ENCODE assay signal across 8 cellular contexts in the genomic region with DNA sequence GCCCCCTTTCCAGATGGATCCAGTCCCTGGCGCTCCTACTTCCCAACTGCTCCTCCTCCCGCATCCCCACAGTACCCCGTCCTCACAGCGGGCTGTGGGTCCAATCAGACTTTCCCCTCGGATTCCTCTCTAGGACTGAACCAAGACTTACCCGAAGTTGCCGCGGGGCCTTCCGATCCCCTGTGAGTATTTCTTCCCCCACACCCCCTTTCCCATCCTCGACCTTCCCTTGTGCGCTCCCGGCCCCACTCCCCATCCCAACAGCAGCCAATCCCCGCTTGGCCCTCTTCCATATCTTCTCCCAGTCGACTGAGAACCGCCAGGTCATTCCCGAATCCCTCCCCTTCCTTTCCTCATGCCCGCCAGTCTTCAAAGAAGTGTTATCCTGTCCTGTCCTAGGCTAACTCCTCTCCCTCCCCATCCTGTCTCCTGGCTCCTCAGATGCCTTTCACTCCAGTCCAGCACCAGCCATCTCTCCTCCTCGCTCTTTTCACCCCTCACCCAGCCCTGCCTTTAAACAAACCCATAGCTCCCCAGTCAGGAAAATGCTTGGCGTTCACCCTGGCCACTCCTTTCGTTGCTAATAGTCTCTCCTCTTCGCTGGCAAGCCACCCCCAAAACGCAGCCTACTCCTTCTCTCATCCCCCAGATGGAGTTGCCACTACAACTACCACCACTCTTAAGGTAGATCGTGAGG. TPM values are rescaled to one million over a fixed set of nuclear protein-coding genes. Genes with fewer than 3 reads are reported as not detected.
DNase-seq lines count a peak whose midpoint lies in the region; ATAC-seq, FAIRE-seq and TF ChIP-seq lines count a peak whose summit lies in the region.

No MANE protein-coding gene starts in this region.

- H3K9me3 Mint-ChIP-seq in astrocyte (ENCODE audit: unreplicated experiment) = no peaks in the 10 kb centered on the region

- no peaks in the 10 kb centered on the region for H3K9me3 ChIP-seq in DOHH2 (ENCODE audit: control insufficient read depth, insufficient read depth, low read length)
- H3K9me3 ChIP-seq in KOPT-K1 (ENCODE audit: insufficient read depth, low read length, poor library complexity, severe bottlenecking) = no peaks in the 10 kb centered on the region
- H3K9me3 ChIP-seq in astrocyte (ENCODE audit: insufficient read depth, low read depth, low read length) = no peaks in the 10 kb centered on the region
- no peaks in the 10 kb centered on the region for H3K9me3 ChIP-seq in iPS-15b (ENCODE audit: control insufficient read depth, insufficient read depth, low read length)

- H3K4me3 ChIP-seq in DOHH2 (ENCODE audit: low read length) = peak overlapping the region; percentile 90
- H3K4me3 ChIP-seq in astrocyte (ENCODE audit: insufficient read depth, low read depth, low read length) = peak overlapping the region; percentile 92
- peak overlapping the region; percentile 99 for H3K4me3 ChIP-seq in iPS-15b (ENCODE audit: low read depth, low read length)
- peak overlapping the region; percentile 52 to 93 (median 89) for H3K4me3 ChIP-seq in skin epidermis

- H3K27me3 ChIP-seq in DOHH2 (ENCODE audit: control insufficient read depth, low read length) (no peaks in the 10 kb centered on the region), astrocyte (ENCODE audit: insufficient read depth, low read length) (no peaks in the 10 kb centered on the region), iPS-15b (ENCODE audit: control insufficient read depth, insufficient read depth, low read length) (no peaks in the 10 kb centered on the region)

- H3K27ac Mint-ChIP-seq in astrocyte (ENCODE audit: unreplicated experiment) = peak overlapping the region; percentile 97

- no peak for FAIRE-seq in astrocyte (lab: Jason Lieb, UNC)

- H3K4me1 ChIP-seq in DOHH2 (ENCODE audit: control insufficient read depth, low read length) = peaks cover 15% of the 10 kb centered on the region
- H3K4me1 ChIP-seq in astrocyte (ENCODE audit: insufficient read depth, low read length) = peaks cover 15% of the 10 kb centered on the region
- no peaks in the 10 kb centered on the region for H3K4me1 ChIP-seq in iPS-15b (ENCODE audit: control insufficient read depth, insufficient read depth, low read length)

- no peaks in the 10 kb centered on the region for H4K20me1 ChIP-seq in DOHH2 (ENCODE audit: control insufficient read depth, insufficient read depth, low read depth, low read length)
- peaks cover 27% of the 10 kb centered on the region for H4K20me1 ChIP-seq in astrocyte (ENCODE audit: insufficient read depth, low read length)

- H3K36me3 ChIP-seq in DOHH2 (ENCODE audit: control insufficient read depth, low read length) = peaks cover 5% of the 10 kb centered on the region
- H3K36me3 ChIP-seq in KOPT-K1 (ENCODE audit: insufficient read depth, low read length) = 0 out of 2 replicates have a peak, but pooled peaks cover 5% of the 10 kb centered on the region
- H3K36me3 ChIP-seq in astrocyte (ENCODE audit: insufficient read depth, low read length) = peaks cover 15% of the 10 kb centered on the region
- peaks cover 6% of the 10 kb centered on the region for H3K36me3 ChIP-seq in iPS-15b (ENCODE audit: control insufficient read depth, insufficient read depth, low read length)

- DNase-seq in astrocyte (ENCODE audit: low read depth) (peak; percentile 36), GM10266 (ENCODE audit: extremely low spot score) (no peak)

- peak overlapping the region; percentile 79 for H2AFZ ChIP-seq in astrocyte (ENCODE audit: low read depth, low read length)

- peak overlapping the region; percentile 78 for H3K4me2 ChIP-seq in DOHH2 (ENCODE audit: low read length)
- H3K4me2 ChIP-seq in astrocyte (ENCODE audit: low read length) = peak overlapping the region; percentile 99

- ATAC-seq in GM21825 (IDR thresholded peaks at IDR 0.05; ENCODE audit: unreplicated experiment) = no peak
- ATAC-seq in HG03571 (IDR thresholded peaks at IDR 0.05; ENCODE audit: unreplicated experiment) = no peak

- TF ChIP-seq CTCF in DOHH2 (IDR thresholded peaks at IDR 0.05; ENCODE audit: low read depth, low read length, poor library complexity, severe bottlenecking) (no peak), astrocyte (IDR thresholded peaks at IDR 0.05; ENCODE audit: insufficient read depth, low read depth, low read length) (no peak), GM10266 (IDR thresholded peaks at IDR 0.05; ENCODE audit: control insufficient read depth, insufficient read depth, low read depth, missing control alignments) (no peak)

- H3K9ac ChIP-seq in astrocyte (ENCODE audit: low read length) = peak overlapping the region; percentile 95
- peak overlapping the region; percentile 83 for H3K9ac ChIP-seq in iPS-15b (ENCODE audit: low read depth, low read length)

- H3K9me2 ChIP-seq in DOHH2 (replicated peaks; ENCODE audit: control insufficient read depth, low read length) = no peaks in the 10 kb centered on the region

- H3F3A ChIP-seq in DOHH2 (ENCODE audit: control insufficient read depth, insufficient read depth) = no peaks in the 10 kb centered on the region

- peaks cover 18% of the 10 kb centered on the region for H3K4me1 Mint-ChIP-seq in astrocyte (ENCODE audit: low read depth, unreplicated experiment)

- H3K36me3 Mint-ChIP-seq in astrocyte (ENCODE audit: low read depth, unreplicated experiment) = peaks cover 6% of the 10 kb centered on the region

- no peak overlapping the region for H3K27ac ChIP-seq in DOHH2 (ENCODE audit: low read depth, low read length)
- H3K27ac ChIP-seq in KOPT-K1 (ENCODE audit: low read depth, low read length, poor library complexity, severe bottlenecking) = peak overlapping the region; percentile 71
- peak overlapping the region; percentile 78 for H3K27ac ChIP-seq in astrocyte (ENCODE audit: low read depth, low read length)
- H3K27ac ChIP-seq in skin epidermis = peak overlapping the region; percentile 35 to 98 (median 89)

- H3K27me3 Mint-ChIP-seq in astrocyte (ENCODE audit: low read depth, unreplicated experiment) = no peaks in the 10 kb centered on the region

- H3K79me2 ChIP-seq in DOHH2 (ENCODE audit: control insufficient read depth, low read length) (peaks cover 19% of the 10 kb centered on the region), astrocyte (ENCODE audit: insufficient read depth, low read length) (peaks cover 52% of the 10 kb centered on the region)

- peak overlapping the region; percentile 99 for H3K4me3 Mint-ChIP-seq in astrocyte (ENCODE audit: unreplicated experiment)

RNA-seq across cellular contexts. Expression of a gene that starts 0.6 kb away (rescaled TPM):
- 29.2 and 30.8 TPM in 2 replicates for total RNA-seq in astrocyte

RNA-seq across cellular contexts. Expression of a gene that starts 0.9 kb away (rescaled TPM):
- 105 and 117 TPM in 2 replicates for total RNA-seq in astrocyte

RNA-seq across cellular contexts. Expression of a gene that starts 45.5 kb away (rescaled TPM):
- 26.6 and 27.9 TPM in 2 replicates for total RNA-seq in astrocyte

RNA-seq across cellular contexts. Expression of a gene that starts 45.9 kb away (rescaled TPM):
- total RNA-seq in astrocyte = 31.4 and 31.5 TPM in 2 replicates
